ENCODE assay signal across 1 cellular context in genomic region chr7:158821173-158822021, GRCh38.
TF ChIP-seq lines count a peak whose summit lies in the region.

No MANE protein-coding gene starts in this region.

TF ChIP-seq in K562, 482 proteins besides CTCF, POLR2A, EP300 and RAD21 (continued from another document and continues in another):
- TF ChIP-seq MGA (IDR thresholded peaks at IDR 0.05) (no peak), HES1 (IDR thresholded peaks at IDR 0.05; ENCODE audit: low read depth) (no peak), ZNF408 (CRISPR knock-in tag; IDR thresholded peaks at IDR 0.05; ENCODE audit: low read depth) (no peak), AFF4 (CRISPR knock-in tag; IDR thresholded peaks at IDR 0.05) (0 out of 2 replicates have a peak, but pooled peaks have one; percentile 49), CHD4 (IDR thresholded peaks at IDR 0.05; ENCODE audit: insufficient read depth, insufficient replicate concordance, low read depth, low read length, poor library complexity, severe bottlenecking) (no peak), ZNF311 (CRISPR knock-in tag; IDR thresholded peaks at IDR 0.05) (no peak), POLR2H (tag; IDR thresholded peaks at IDR 0.05; ENCODE audit: low read depth) (no peak), YBX1 (IDR thresholded peaks at IDR 0.05) (no peak), ZNF174 (CRISPR knock-in tag; IDR thresholded peaks at IDR 0.05) (no peak), HBP1 (CRISPR knock-in tag; IDR thresholded peaks at IDR 0.05) (no peak), TAF7 (tag; IDR thresholded peaks at IDR 0.05) (no peak), BRD4 (IDR thresholded peaks at IDR 0.05) (no peak), E2F1 (CRISPR knock-in tag; IDR thresholded peaks at IDR 0.05) (no peak), TRIM24 (IDR thresholded peaks at IDR 0.05) (no peak), RUNX1 (IDR thresholded peaks at IDR 0.05; ENCODE audit: low read depth) (no peak), PBX2 (CRISPR knock-in tag; IDR thresholded peaks at IDR 0.05; ENCODE audit: low read depth) (no peak), PBX2 (tag; conservative IDR thresholded peaks at IDR 0.05; ENCODE audit: low read depth) (no peak), ZNF717 (CRISPR knock-in tag; IDR thresholded peaks at IDR 0.05) (no peak), ZNF778 (CRISPR knock-in tag; IDR thresholded peaks at IDR 0.05) (no peak), MBD2 (IDR thresholded peaks at IDR 0.05; ENCODE audit: borderline replicate concordance, low read depth) (no peak), BCOR (IDR thresholded peaks at IDR 0.05) (no peak), RBM15 (IDR thresholded peaks at IDR 0.05; ENCODE audit: insufficient read depth, low read length) (no peak), STAT5B (CRISPR knock-in tag; IDR thresholded peaks at IDR 0.05) (no peak), ZNF282 (CRISPR knock-in tag; IDR thresholded peaks at IDR 0.05) (0 out of 2 replicates have a peak, but pooled peaks have one; percentile 42), ZNF146 (CRISPR knock-in tag; IDR thresholded peaks at IDR 0.05; ENCODE audit: unreplicated experiment) (no peak), GATAD2B (IDR thresholded peaks at IDR 0.05; ENCODE audit: borderline replicate concordance) (no peak), CBFA2T3 (IDR thresholded peaks at IDR 0.05) (no peak; the same call in none of the 2 replicates), NFYB (IDR thresholded peaks at IDR 0.05; ENCODE audit: extremely low read depth, insufficient read length) (no peak), ZBED1 (IDR thresholded peaks at IDR 0.05) (no peak), TRIM28 (IDR thresholded peaks at IDR 0.05) (no peak), ZNF133 (CRISPR knock-in tag; IDR thresholded peaks at IDR 0.05) (no peak), PHB (CRISPR knock-in tag; IDR thresholded peaks at IDR 0.05) (no peak), CEBPB (tag; IDR thresholded peaks at IDR 0.05) (no peak), RBM25 (IDR thresholded peaks at IDR 0.05; ENCODE audit: low read depth, low read length, severe bottlenecking) (no peak), DACH1 (IDR thresholded peaks at IDR 0.05; ENCODE audit: partially characterized antibody) (no peak), SRSF7 (optimal IDR thresholded peaks at IDR 0.05; ENCODE audit: low read depth, low read length) (no peak), ZNF347 (CRISPR knock-in tag; IDR thresholded peaks at IDR 0.05; ENCODE audit: low read depth) (no peak), TBL1XR1 (IDR thresholded peaks at IDR 0.05; ENCODE audit: low read length in 2 of 2) (no peak), NR1H2 (CRISPR knock-in tag; IDR thresholded peaks at IDR 0.05) (no peak)
- TF ChIP-seq, protein P1, sequence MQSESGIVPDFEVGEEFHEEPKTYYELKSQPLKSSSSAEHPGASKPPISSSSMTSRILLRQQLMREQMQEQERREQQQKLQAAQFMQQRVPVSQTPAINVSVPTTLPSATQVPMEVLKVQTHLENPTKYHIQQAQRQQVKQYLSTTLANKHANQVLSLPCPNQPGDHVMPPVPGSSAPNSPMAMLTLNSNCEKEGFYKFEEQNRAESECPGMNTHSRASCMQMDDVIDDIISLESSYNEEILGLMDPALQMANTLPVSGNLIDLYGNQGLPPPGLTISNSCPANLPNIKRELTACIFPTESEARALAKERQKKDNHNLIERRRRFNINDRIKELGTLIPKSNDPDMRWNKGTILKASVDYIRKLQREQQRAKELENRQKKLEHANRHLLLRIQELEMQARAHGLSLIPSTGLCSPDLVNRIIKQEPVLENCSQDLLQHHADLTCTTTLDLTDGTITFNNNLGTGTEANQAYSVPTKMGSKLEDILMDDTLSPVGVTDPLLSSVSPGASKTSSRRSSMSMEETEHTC (IDR thresholded peaks at IDR 0.05), result no peak
- TF ChIP-seq, protein P2, sequence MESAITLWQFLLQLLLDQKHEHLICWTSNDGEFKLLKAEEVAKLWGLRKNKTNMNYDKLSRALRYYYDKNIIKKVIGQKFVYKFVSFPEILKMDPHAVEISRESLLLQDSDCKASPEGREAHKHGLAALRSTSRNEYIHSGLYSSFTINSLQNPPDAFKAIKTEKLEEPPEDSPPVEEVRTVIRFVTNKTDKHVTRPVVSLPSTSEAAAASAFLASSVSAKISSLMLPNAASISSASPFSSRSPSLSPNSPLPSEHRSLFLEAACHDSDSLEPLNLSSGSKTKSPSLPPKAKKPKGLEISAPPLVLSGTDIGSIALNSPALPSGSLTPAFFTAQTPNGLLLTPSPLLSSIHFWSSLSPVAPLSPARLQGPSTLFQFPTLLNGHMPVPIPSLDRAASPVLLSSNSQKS (CRISPR knock-in tag; IDR thresholded peaks at IDR 0.05), result no peak
